1 cellular context compared by ENCODE assay signal in genomic region chr17:5030168-5030567, GRCh38.
TF ChIP-seq lines count a peak whose summit lies in the region.

No MANE protein-coding gene starts in this region.

TF ChIP-seq in HEK293, 187 proteins besides CTCF, POLR2A, EP300 and RAD21:
- TF ChIP-seq ZNF398 (tag by site-specific recombination; IDR thresholded peaks at IDR 0.05) (peak; percentile 60), PRDM10 (tag by site-specific recombination; IDR thresholded peaks at IDR 0.05) (peak; percentile 83)
